1 cellular context compared by ENCODE assay signal in the genomic region with DNA sequence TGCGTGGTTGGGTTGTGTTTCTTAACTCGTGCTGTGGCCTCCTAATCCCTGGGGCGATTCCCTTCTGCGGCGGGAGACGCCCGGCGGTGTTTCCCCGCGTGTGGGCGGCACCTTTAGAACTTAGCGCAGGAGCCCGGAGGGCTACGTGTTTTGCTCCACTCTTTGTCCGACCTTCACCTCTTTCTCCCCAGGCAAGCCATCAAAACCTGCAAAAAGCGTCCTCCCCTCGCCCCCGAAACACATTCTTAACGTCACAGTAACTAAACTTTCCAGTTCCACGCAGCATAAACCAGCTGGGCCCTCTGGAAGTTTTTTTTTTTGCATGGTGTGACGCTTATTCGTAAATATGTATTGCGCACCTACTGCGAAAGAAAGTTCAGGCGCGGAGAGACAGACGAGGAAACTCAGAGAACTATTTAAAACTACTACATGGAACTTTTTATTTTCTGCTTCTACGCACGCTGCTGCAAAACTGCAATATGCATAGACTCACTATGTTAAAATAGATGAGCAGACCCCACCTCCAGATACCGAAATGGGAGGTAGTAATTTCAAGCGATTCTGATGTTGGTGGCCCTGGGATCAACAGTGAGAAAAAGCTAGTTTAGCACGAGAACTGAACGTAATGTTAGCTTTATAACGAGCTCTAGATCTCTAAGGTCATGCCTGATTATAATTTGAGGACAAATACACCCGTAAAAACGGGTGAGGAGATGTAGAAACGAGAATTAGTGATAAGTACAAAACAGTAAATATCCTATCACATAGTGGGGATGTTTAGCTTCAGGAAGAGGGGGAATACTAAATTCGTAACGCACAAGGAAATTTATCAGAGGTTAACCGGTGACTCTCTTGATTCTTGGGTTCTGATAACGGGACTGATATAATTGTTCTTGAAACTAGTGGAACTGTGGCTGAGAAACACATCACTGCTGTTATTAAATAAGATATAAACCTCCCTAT.
TF ChIP-seq lines count a peak whose summit lies in the region.

No MANE protein-coding gene starts in this region.

TF ChIP-seq in HepG2, 621 proteins besides CTCF, POLR2A, EP300 and RAD21 (continued from another document):
- TF ChIP-seq, protein P1, sequence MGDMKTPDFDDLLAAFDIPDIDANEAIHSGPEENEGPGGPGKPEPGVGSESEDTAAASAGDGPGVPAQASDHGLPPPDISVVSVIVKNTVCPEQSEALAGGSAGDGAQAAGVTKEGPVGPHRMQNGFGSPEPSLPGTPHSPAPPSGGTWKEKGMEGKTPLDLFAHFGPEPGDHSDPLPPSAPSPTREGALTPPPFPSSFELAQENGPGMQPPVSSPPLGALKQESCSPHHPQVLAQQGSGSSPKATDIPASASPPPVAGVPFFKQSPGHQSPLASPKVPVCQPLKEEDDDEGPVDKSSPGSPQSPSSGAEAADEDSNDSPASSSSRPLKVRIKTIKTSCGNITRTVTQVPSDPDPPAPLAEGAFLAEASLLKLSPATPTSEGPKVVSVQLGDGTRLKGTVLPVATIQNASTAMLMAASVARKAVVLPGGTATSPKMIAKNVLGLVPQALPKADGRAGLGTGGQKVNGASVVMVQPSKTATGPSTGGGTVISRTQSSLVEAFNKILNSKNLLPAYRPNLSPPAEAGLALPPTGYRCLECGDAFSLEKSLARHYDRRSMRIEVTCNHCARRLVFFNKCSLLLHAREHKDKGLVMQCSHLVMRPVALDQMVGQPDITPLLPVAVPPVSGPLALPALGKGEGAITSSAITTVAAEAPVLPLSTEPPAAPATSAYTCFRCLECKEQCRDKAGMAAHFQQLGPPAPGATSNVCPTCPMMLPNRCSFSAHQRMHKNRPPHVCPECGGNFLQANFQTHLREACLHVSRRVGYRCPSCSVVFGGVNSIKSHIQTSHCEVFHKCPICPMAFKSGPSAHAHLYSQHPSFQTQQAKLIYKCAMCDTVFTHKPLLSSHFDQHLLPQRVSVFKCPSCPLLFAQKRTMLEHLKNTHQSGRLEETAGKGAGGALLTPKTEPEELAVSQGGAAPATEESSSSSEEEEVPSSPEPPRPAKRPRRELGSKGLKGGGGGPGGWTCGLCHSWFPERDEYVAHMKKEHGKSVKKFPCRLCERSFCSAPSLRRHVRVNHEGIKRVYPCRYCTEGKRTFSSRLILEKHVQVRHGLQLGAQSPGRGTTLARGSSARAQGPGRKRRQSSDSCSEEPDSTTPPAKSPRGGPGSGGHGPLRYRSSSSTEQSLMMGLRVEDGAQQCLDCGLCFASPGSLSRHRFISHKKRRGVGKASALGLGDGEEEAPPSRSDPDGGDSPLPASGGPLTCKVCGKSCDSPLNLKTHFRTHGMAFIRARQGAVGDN (CRISPR knock-in tag; IDR thresholded peaks at IDR 0.05): peak; percentile 78; the same call in 1 of the 2 replicates
- TF ChIP-seq GATA4 (IDR thresholded peaks at IDR 0.05; ENCODE audit: borderline replicate concordance, low read depth) (no peak), IRF9 (CRISPR knock-in tag; IDR thresholded peaks at IDR 0.05; ENCODE audit: borderline replicate concordance) (peak; percentile 71; the same call in 1 of the 2 replicates), ELF3 (CRISPR knock-in tag; IDR thresholded peaks at IDR 0.05) (no peak), HNRNPK (IDR thresholded peaks at IDR 0.05; ENCODE audit: low read depth, low read length, poor library complexity, severe bottlenecking) (no peak), USF2 (IDR thresholded peaks at IDR 0.05; ENCODE audit: low read depth, low read length) (no peak), USF2 (CRISPR knock-in tag; IDR thresholded peaks at IDR 0.05; ENCODE audit: borderline replicate concordance) (0 out of 2 replicates have a peak, but pooled peaks have one; percentile 13), GZF1 (CRISPR knock-in tag; IDR thresholded peaks at IDR 0.05) (0 out of 2 replicates have a peak, but pooled peaks have one; percentile 21), HIVEP1 (CRISPR knock-in tag; IDR thresholded peaks at IDR 0.05) (peak; percentile 26; the same call in 1 of the 2 replicates), ZSCAN21 (CRISPR knock-in tag; IDR thresholded peaks at IDR 0.05; ENCODE audit: borderline replicate concordance) (peak; percentile 23; the same call in 1 of the 2 replicates), ZNF576 (CRISPR knock-in tag; IDR thresholded peaks at IDR 0.05) (no peak), RORA (CRISPR knock-in tag; IDR thresholded peaks at IDR 0.05) (peak; percentile 50; the same call in 1 of the 2 replicates), PTBP1 (IDR thresholded peaks at IDR 0.05; ENCODE audit: low read depth, low read length, poor library complexity, severe bottlenecking) (no peak), ZMYM4 (CRISPR knock-in tag; IDR thresholded peaks at IDR 0.05) (0 out of 2 replicates have a peak, but pooled peaks have one; percentile 0), ZNF180 (CRISPR knock-in tag; IDR thresholded peaks at IDR 0.05; ENCODE audit: borderline replicate concordance, low read depth) (0 out of 2 replicates have a peak, but pooled peaks have one; percentile 10), ZNF329 (CRISPR knock-in tag; IDR thresholded peaks at IDR 0.05; ENCODE audit: low read depth) (peak; percentile 74; the same call in 1 of the 2 replicates), ZNF564 (CRISPR knock-in tag; IDR thresholded peaks at IDR 0.05) (peak; percentile 22; the same call in 1 of the 2 replicates), ZNF879 (CRISPR knock-in tag; IDR thresholded peaks at IDR 0.05) (0 out of 2 replicates have a peak, but pooled peaks have one; percentile 51), ZNF543 (CRISPR knock-in tag; IDR thresholded peaks at IDR 0.05) (peak; percentile 15; the same call in 1 of the 2 replicates), ZSCAN30 (CRISPR knock-in tag; IDR thresholded peaks at IDR 0.05) (0 out of 2 replicates have a peak, but pooled peaks have one; percentile 66), RXRA (CRISPR knock-in tag; IDR thresholded peaks at IDR 0.05) (no peak), ZNF432 (CRISPR knock-in tag; IDR thresholded peaks at IDR 0.05; ENCODE audit: borderline replicate concordance) (0 out of 2 replicates have a peak, but pooled peaks have one; percentile 36), ATF1 (CRISPR knock-in tag; IDR thresholded peaks at IDR 0.05) (peak; percentile 57; the same call in 1 of the 2 replicates), NFYC (CRISPR knock-in tag; IDR thresholded peaks at IDR 0.05) (no peak), ARHGAP35 (CRISPR knock-in tag; IDR thresholded peaks at IDR 0.05; ENCODE audit: borderline replicate concordance) (0 out of 2 replicates have a peak, but pooled peaks have one; percentile 5), KLF11 (CRISPR knock-in tag; IDR thresholded peaks at IDR 0.05) (no peak), ATF4 (CRISPR knock-in tag; IDR thresholded peaks at IDR 0.05) (no peak), ZNF12 (CRISPR knock-in tag; IDR thresholded peaks at IDR 0.05) (no peak), REL (CRISPR knock-in tag; conservative IDR thresholded peaks at IDR 0.05) (0 out of 2 replicates have a peak, but pooled peaks have one; percentile 21)
- TF ChIP-seq, protein P2, sequence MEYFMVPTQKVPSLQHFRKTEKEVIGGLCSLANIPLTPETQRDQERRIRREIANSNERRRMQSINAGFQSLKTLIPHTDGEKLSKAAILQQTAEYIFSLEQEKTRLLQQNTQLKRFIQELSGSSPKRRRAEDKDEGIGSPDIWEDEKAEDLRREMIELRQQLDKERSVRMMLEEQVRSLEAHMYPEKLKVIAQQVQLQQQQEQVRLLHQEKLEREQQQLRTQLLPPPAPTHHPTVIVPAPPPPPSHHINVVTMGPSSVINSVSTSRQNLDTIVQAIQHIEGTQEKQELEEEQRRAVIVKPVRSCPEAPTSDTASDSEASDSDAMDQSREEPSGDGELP (IDR thresholded peaks at IDR 0.05; ENCODE audit: borderline replicate concordance, low read depth): 0 out of 2 replicates have a peak, but pooled peaks have one; percentile 28
- TF ChIP-seq, protein P3, sequence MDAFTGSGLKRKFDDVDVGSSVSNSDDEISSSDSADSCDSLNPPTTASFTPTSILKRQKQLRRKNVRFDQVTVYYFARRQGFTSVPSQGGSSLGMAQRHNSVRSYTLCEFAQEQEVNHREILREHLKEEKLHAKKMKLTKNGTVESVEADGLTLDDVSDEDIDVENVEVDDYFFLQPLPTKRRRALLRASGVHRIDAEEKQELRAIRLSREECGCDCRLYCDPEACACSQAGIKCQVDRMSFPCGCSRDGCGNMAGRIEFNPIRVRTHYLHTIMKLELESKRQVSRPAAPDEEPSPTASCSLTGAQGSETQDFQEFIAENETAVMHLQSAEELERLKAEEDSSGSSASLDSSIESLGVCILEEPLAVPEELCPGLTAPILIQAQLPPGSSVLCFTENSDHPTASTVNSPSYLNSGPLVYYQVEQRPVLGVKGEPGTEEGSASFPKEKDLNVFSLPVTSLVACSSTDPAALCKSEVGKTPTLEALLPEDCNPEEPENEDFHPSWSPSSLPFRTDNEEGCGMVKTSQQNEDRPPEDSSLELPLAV (CRISPR knock-in tag; conservative IDR thresholded peaks at IDR 0.05; ENCODE audit: low read depth): no peak
- TF ChIP-seq, protein P4, sequence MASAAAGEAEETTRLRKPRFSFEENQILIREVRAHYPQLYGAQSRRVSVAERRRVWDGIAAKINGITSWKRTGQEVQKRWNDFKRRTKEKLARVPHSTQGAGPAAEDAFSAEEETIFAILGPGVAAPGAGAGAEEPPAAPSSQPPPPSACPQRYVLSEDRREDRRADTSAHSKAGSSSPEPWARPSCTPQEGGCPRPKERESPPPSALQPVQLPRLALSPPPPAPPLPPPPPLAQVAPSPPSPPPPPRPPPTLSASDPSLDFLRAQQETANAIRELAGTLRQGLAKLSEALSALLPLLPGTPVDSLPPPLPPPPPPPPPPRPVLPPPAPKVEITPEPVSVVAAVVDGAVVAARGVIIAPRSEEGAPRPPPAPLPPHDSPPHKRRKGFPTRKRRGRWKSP (CRISPR knock-in tag; IDR thresholded peaks at IDR 0.05): peak; percentile 49; the same call in 1 of the 2 replicates
- TF ChIP-seq, protein P5, sequence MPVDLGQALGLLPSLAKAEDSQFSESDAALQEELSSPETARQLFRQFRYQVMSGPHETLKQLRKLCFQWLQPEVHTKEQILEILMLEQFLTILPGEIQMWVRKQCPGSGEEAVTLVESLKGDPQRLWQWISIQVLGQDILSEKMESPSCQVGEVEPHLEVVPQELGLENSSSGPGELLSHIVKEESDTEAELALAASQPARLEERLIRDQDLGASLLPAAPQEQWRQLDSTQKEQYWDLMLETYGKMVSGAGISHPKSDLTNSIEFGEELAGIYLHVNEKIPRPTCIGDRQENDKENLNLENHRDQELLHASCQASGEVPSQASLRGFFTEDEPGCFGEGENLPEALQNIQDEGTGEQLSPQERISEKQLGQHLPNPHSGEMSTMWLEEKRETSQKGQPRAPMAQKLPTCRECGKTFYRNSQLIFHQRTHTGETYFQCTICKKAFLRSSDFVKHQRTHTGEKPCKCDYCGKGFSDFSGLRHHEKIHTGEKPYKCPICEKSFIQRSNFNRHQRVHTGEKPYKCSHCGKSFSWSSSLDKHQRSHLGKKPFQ (CRISPR knock-in tag; IDR thresholded peaks at IDR 0.05; ENCODE audit: insufficient replicate concordance): peak; percentile 53
- TF ChIP-seq, protein P6, sequence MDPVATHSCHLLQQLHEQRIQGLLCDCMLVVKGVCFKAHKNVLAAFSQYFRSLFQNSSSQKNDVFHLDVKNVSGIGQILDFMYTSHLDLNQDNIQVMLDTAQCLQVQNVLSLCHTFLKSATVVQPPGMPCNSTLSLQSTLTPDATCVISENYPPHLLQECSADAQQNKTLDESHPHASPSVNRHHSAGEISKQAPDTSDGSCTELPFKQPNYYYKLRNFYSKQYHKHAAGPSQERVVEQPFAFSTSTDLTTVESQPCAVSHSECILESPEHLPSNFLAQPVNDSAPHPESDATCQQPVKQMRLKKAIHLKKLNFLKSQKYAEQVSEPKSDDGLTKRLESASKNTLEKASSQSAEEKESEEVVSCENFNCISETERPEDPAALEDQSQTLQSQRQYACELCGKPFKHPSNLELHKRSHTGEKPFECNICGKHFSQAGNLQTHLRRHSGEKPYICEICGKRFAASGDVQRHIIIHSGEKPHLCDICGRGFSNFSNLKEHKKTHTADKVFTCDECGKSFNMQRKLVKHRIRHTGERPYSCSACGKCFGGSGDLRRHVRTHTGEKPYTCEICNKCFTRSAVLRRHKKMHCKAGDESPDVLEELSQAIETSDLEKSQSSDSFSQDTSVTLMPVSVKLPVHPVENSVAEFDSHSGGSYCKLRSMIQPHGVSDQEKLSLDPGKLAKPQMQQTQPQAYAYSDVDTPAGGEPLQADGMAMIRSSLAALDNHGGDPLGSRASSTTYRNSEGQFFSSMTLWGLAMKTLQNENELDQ (CRISPR knock-in tag; IDR thresholded peaks at IDR 0.05; ENCODE audit: borderline replicate concordance): 0 out of 2 replicates have a peak, but pooled peaks have one; percentile 2
